ENCODE assay signal across 15 cellular contexts in the genomic region with DNA sequence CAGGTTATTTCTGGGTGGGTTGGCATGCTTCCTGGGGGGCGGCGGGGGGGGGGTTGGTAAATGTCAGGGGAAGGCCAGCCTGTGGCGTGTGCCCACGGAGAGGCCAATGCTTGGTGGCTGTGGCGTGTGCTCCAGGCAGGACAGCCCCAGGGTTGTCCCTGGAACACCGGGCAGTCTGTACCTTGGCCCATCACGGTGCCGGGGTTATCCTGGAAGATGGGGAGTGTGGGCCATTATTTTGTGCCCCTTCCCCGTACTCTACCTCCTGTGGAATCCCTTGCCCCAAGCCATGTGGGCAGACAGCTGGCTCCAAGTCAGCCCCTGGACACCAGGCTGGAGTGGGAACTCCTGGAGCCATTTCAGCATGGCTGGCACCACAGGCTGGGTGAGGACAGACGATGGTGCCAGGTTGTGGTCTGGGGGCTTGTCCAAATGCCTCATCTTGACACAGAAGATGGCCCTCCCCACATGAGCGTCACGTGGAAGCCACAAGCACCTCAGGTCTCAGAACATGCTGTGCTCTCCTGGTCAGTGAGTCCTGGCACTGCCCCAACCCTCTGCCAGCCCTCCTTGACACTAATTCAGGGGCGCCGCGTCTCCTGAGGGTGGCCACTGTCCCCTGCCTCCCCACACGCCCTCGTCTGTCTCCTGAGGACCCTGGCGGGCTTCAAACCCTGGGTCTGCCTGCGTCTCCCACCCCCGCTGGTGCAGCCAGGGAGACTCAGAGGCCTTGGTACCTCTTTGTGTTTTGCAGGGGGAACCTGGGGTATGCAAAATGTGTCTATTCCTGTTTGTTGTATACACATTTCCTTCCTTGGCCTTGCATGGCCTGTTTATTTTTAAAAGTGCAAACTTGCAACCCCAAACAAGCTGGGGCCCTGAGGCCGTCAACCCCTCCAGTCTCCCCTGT. TPM values are rescaled to one million over a fixed set of nuclear protein-coding genes. Genes with fewer than 3 reads are reported as not detected.
DNase-seq lines count a peak whose midpoint lies in the region; ATAC-seq, FAIRE-seq and TF ChIP-seq lines count a peak whose summit lies in the region.
"Had no signal": no experiment of that assay in that cellular context is flagged by ENCODE, and none has a peak within 500 bp of the region (broad histone marks: within the 10 kb centered on the region; RNA-seq: fewer than 3 reads in every experiment).

No MANE protein-coding gene starts in this region.

- peak overlapping the region; percentile 21 for H3K4me3 Mint-ChIP-seq in activated CD4-positive, alpha-beta T cell treated with anti-CD3 and anti-CD28 coated beads, Interleukin-2, amount 10 ng/mL, durations not matched to agents 24 days and 14 days
- peak overlapping the region; percentile 37 for H3K4me3 Mint-ChIP-seq in stimulated activated effector memory CD8-positive, alpha-beta T cell treated with anti-CD3 and anti-CD28 coated beads, Interleukin-12 subunit alpha, Interleukin-12 subunit beta, amount 100 ng/mL, for 72 hours

- no peaks in the 10 kb centered on the region for H3K27me3 Mint-ChIP-seq in activated CD4-positive, alpha-beta T cell treated with anti-CD3 and anti-CD28 coated beads, Interleukin-2, amount 10 ng/mL, durations not matched to agents 24 days and 14 days

- no peaks in the 10 kb centered on the region for H3F3A ChIP-seq in PC-3 (ENCODE audit: low read length, unreplicated experiment)

- H4K20me1 ChIP-seq in PC-3 (ENCODE audit: low read length), result peaks cover 69% of the 10 kb centered on the region

- H3K27ac Mint-ChIP-seq in activated CD4-positive, alpha-beta T cell treated with anti-CD3 and anti-CD28 coated beads, Interleukin-2, amount 10 ng/mL, durations not matched to agents 24 days and 14 days, result no peak overlapping the region
- H3K27ac Mint-ChIP-seq in stimulated activated effector memory CD8-positive, alpha-beta T cell treated with anti-CD3 and anti-CD28 coated beads, Interleukin-12 subunit alpha, Interleukin-12 subunit beta, amount 100 ng/mL, for 72 hours, result peak overlapping the region; percentile 83

- POLR2A ChIA-PET in PC-3 (lab: Charles Lee; ENCODE audit: unreplicated experiment), result no interaction called here

- intact Hi-C loops in activated CD4-positive, alpha-beta T cell treated with anti-CD3 and anti-CD28 coated beads, Interleukin-2, amount 10 ng/mL, durations not matched to agents 24 days and 14 days (cut with micrococcal nuclease), result loop anchor here (10.0 kb wide), 2 partner anchors 182 to 222 kb away; a partner anchor contains a TSS
- intact Hi-C loops in PC-3 (cut with micrococcal nuclease), result no loop called here
- intact Hi-C loops in kidney (cut with DNase I), result loop anchor here (10.0 kb wide), 1 partner anchor 92 kb away; no protein-coding TSS in a partner anchor

- H3K36me3 Mint-ChIP-seq in activated CD4-positive, alpha-beta T cell treated with anti-CD3 and anti-CD28 coated beads, Interleukin-2, amount 10 ng/mL, durations not matched to agents 24 days and 14 days (ENCODE audit: low read depth), result peaks cover 19% of the 10 kb centered on the region
- H3K36me3 Mint-ChIP-seq in stimulated activated effector memory CD8-positive, alpha-beta T cell treated with anti-CD3 and anti-CD28 coated beads, Interleukin-12 subunit alpha, Interleukin-12 subunit beta, amount 100 ng/mL, for 72 hours, result peaks cover 90% of the 10 kb centered on the region

- CTCF ChIA-PET in PC-3 (lab: Charles Lee), result interaction anchor here (0.6 kb wide), 1 partner anchor 181 kb away, joined by 3 read pairs; no protein-coding TSS in a partner anchor

- no peak for FAIRE-seq in kidney (lab: Jason Lieb, UNC)
- FAIRE-seq: RCC 7860 had no signal

- H3K9me3 Mint-ChIP-seq in activated CD4-positive, alpha-beta T cell treated with anti-CD3 and anti-CD28 coated beads, Interleukin-2, amount 10 ng/mL, durations not matched to agents 24 days and 14 days, result no peaks in the 10 kb centered on the region
- no peaks in the 10 kb centered on the region for H3K9me3 Mint-ChIP-seq in stimulated activated effector memory CD8-positive, alpha-beta T cell treated with anti-CD3 and anti-CD28 coated beads, Interleukin-12 subunit alpha, Interleukin-12 subunit beta, amount 100 ng/mL, for 72 hours

- peak overlapping the region; percentile 19; the same call in 1 of the 2 replicates for H3K4me2 ChIP-seq in PC-3 (ENCODE audit: low read length)

- no peak for TF ChIP-seq CTCF in PC-3 (conservative IDR thresholded peaks at IDR 0.05; ENCODE audit: low read depth, low read length)
- no peak for TF ChIP-seq CTCF in kidney (IDR thresholded peaks at IDR 0.05; ENCODE audit: borderline replicate concordance, extremely low read depth, insufficient read depth)

- peaks cover 57% of the 10 kb centered on the region for H3K4me1 ChIP-seq in PC-3 (ENCODE audit: insufficient read depth, low read length)
- peaks cover 19 to 50% of the 10 kb centered on the region in 2 donors for H3K4me1 ChIP-seq in kidney (ENCODE audit: control insufficient read depth in 1 of 2, insufficient read depth in 1 of 2, low read depth in 1 of 2, low read length in 2 of 2)

- no peaks in the 10 kb centered on the region for H3K9me2 ChIP-seq in PC-3 (replicated peaks; ENCODE audit: low read length)

- H3K36me3 ChIP-seq in PC-3 (ENCODE audit: low read depth, low read length) (peaks cover 32% of the 10 kb centered on the region), kidney (ENCODE audit: control insufficient read depth in 1 of 2, insufficient read depth in 2 of 2, low read length in 2 of 2) (no peaks in the 10 kb centered on the region)
- H3K36me3 ChIP-seq: right lobe of liver had no signal

- H3K79me2 ChIP-seq in PC-3 (ENCODE audit: low read length), result peaks cover 98% of the 10 kb centered on the region

- no peak overlapping the region for H3K4me3 ChIP-seq in PC-3 (ENCODE audit: low read length)
- no peak overlapping the region for H3K4me3 ChIP-seq in kidney (ENCODE audit: low read length in 2 of 2)

- H3K27ac ChIP-seq in PC-3 (ENCODE audit: low read length), result no peak overlapping the region
- H3K27ac ChIP-seq in kidney (ENCODE audit: low read depth in 2 of 2, low read length in 2 of 2), result no peak overlapping the region

- H3K4me1 Mint-ChIP-seq in activated CD4-positive, alpha-beta T cell treated with anti-CD3 and anti-CD28 coated beads, Interleukin-2, amount 10 ng/mL, durations not matched to agents 24 days and 14 days, result peaks cover 15% of the 10 kb centered on the region
- H3K4me1 Mint-ChIP-seq in stimulated activated effector memory CD8-positive, alpha-beta T cell treated with anti-CD3 and anti-CD28 coated beads, Interleukin-12 subunit alpha, Interleukin-12 subunit beta, amount 100 ng/mL, for 72 hours, result peaks cover 48% of the 10 kb centered on the region

- BruUV-seq in PC-3 (replicated peaks; lab: Mats Ljungman, UMichigan), result no TSS peak

- ATAC-seq in PC-3, result no peak
- no peak for ATAC-seq in stimulated activated effector memory CD8-positive, alpha-beta T cell treated with anti-CD3 and anti-CD28 coated beads, Interleukin-12 subunit alpha, Interleukin-12 subunit beta, amount 100 ng/mL, for 72 hours
- ATAC-seq in GM18868 (IDR thresholded peaks at IDR 0.05; ENCODE audit: unreplicated experiment), result no peak
- ATAC-seq: right lobe of liver had no signal

- H2AFZ ChIP-seq in PC-3 (ENCODE audit: low read length), result no peak overlapping the region

- no peaks in the 10 kb centered on the region for H3K27me3 ChIP-seq in PC-3 (ENCODE audit: low read length)
- H3K27me3 ChIP-seq: right lobe of liver, testis had no signal

- H3K9ac ChIP-seq in PC-3 (ENCODE audit: low read length), result no peak overlapping the region
- no peak overlapping the region for H3K9ac ChIP-seq in kidney (ENCODE audit: low read length in 2 of 2)

- H3K9me3 ChIP-seq in PC-3 (ENCODE audit: low read length), result no peaks in the 10 kb centered on the region
- H3K9me3 ChIP-seq in kidney (ENCODE audit: control insufficient read depth in 1 of 2, low read length in 2 of 2), result no peaks in the 10 kb centered on the region
- H3K9me3 ChIP-seq: right lobe of liver, testis had no signal

- peak; percentile 61 for DNase-seq in activated CD4-positive, alpha-beta T cell treated with anti-CD3 and anti-CD28 coated beads, Interleukin-2, amount 10 ng/mL, durations not matched to agents 24 days and 14 days
- no peak for DNase-seq in activated CD4-positive, alpha-beta T cell treated with anti-CD3 and anti-CD28 coated beads for 48 hours
- DNase-seq in PC-3, result no peak
- DNase-seq in kidney, result peak; percentile 84
- no peak for DNase-seq in stimulated activated effector memory CD8-positive, alpha-beta T cell treated with anti-CD3 and anti-CD28 coated beads, Interleukin-12 subunit alpha, Interleukin-12 subunit beta, amount 100 ng/mL, for 72 hours (ENCODE audit: low spot score in 2 of 2)
- DNase-seq in iPS-NIHi11 (ENCODE audit: low spot score), result no peak
- DNase-seq in CD1c-positive myeloid dendritic cell (ENCODE audit: extremely low spot score), result no peak
- DNase-seq: ACHN, anterior cingulate cortex, DMS79 treated with DMSO at 0.1 percent for 48 hours, NCI-H226, testis had no signal

RNA-seq across cellular contexts. Expression of a gene that starts 4.3 kb away (rescaled TPM):
- 162 and 171 TPM in 2 replicates for total RNA-seq in activated CD4-positive, alpha-beta T cell treated with anti-CD3 and anti-CD28 coated beads, Interleukin-2, amount 10 ng/mL, durations not matched to agents 24 days and 14 days
- total RNA-seq in PC-3 (2014; rRNA removed) (286 and 447 TPM in 2 replicates), kidney (85.7 TPM)
- polyA plus RNA-seq in kidney (ENCODE audit: insufficient read depth, low read depth, low replicate concordance), result 28.8 TPM

RNA-seq across cellular contexts. Expression of a gene that starts 20.5 kb away (rescaled TPM):
- total RNA-seq in activated CD4-positive, alpha-beta T cell treated with anti-CD3 and anti-CD28 coated beads, Interleukin-2, amount 10 ng/mL, durations not matched to agents 24 days and 14 days, result 56.0 and 58.4 TPM in 2 replicates
- total RNA-seq in PC-3 (2014; rRNA removed) (35.0 and 36.6 TPM in 2 replicates), kidney (79.4 TPM)
- polyA plus RNA-seq in kidney (ENCODE audit: insufficient read depth, low read depth, low replicate concordance), result 46.7 TPM

RNA-seq across cellular contexts. Expression of a gene that starts 40.4 kb away (rescaled TPM):
- 137 and 146 TPM in 2 replicates for total RNA-seq in activated CD4-positive, alpha-beta T cell treated with anti-CD3 and anti-CD28 coated beads, Interleukin-2, amount 10 ng/mL, durations not matched to agents 24 days and 14 days
- total RNA-seq in PC-3 (2014; rRNA removed), result 58.6 and 73.5 TPM in 2 replicates
- total RNA-seq in kidney, result 160 TPM
- 69.7 TPM for polyA plus RNA-seq in kidney (ENCODE audit: insufficient read depth, low read depth, low replicate concordance)

Comparison
In these comparisons a context has a peak if more than half of its experiments do, and no peak if none do; other contexts are left out.
1. DNase-seq: peak in activated CD4-positive, alpha-beta T cell treated with anti-CD3 and anti-CD28 coated beads, Interleukin-2, amount 10 ng/mL, durations not matched to agents 24 days and 14 days (single experiment) and kidney (single experiment); none in activated CD4-positive, alpha-beta T cell treated with anti-CD3 and anti-CD28 coated beads for 48 hours (single experiment), PC-3 (single experiment), stimulated activated effector memory CD8-positive, alpha-beta T cell treated with anti-CD3 and anti-CD28 coated beads, Interleukin-12 subunit alpha, Interleukin-12 subunit beta, amount 100 ng/mL, for 72 hours (0 of 2), iPS-NIHi11 (single experiment) and CD1c-positive myeloid dendritic cell (single experiment).